9 cellular contexts compared by ENCODE assay signal in the genomic region with DNA sequence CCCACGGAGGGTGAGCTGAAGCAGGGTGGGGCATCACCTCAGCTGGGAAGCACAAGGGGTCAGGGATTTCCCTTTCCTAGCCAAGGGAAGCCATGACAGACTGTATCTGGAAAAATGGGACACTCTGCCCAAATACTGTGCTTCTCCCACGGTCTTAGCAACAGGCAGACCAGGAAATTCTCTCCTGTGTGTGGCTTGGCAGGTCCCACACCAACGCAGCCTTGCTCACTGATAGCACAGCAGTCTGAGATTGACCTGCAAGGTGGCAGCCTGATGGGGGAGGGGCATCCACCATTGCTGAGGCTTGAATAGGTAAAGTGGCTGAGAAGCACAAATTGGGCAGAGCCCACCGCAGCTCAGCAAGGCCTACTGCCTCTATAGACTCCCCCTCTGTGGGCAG. TPM values are rescaled to one million over a fixed set of nuclear protein-coding genes. Genes with fewer than 3 reads are reported as not detected.
"Had no signal": no experiment of that assay in that cellular context is flagged by ENCODE, and none has a peak within 500 bp of the region (broad histone marks: within the 10 kb centered on the region; RNA-seq: fewer than 3 reads in every experiment).

No MANE protein-coding gene starts in this region.

- FAIRE-seq: G401.6, GM12878, GM12891, GM12892, GM18507, GM19239 had no signal

- ATAC-seq: GM12878 had no signal

- H3K4me3 ChIP-seq: GM12878 had no signal

- DNase-seq: GDM1, GF-D8 had no signal

RNA-seq across cellular contexts. Expression of gene RAB3C, which starts 23.2 kb away (rescaled TPM):
- total RNA-seq: G401, GM12878 had no signal
- polyA plus RNA-seq: GM12878 had no signal
